Comparison of ENCODE assay signal across 22 cellular contexts in genomic region chr16:47467501-47467900, GRCh38.
"Had no signal": no experiment of that assay in that cellular context is flagged by ENCODE, and none has a peak within 500 bp of the region (broad histone marks: within the 10 kb centered on the region; RNA-seq: fewer than 3 reads in every experiment).

No MANE protein-coding gene starts in this region.

- H3K27ac Mint-ChIP-seq: activated naive CD4-positive, alpha-beta T cell treated with anti-CD3 and anti-CD28 coated beads, Interleukin-2, amount 50 U/mL, for 72 hours; activated T-helper 1 cell treated with anti-CD3 and anti-CD28 coated beads, Interleukin-12 subunit alpha, Interleukin-12 subunit beta, Interleukin-2, Interleukin-4 antibody, amounts not matched to agents 30 ng/mL and 10 ng/mL and 1 ng/mL, durations not matched to agents 14 hours and 24 hours and 36 hours had no signal

- H3K9me3 Mint-ChIP-seq: activated naive CD4-positive, alpha-beta T cell treated with anti-CD3 and anti-CD28 coated beads, Interleukin-2, amount 50 U/mL, for 72 hours; activated T-helper 1 cell treated with anti-CD3 and anti-CD28 coated beads, Interleukin-12 subunit alpha, Interleukin-12 subunit beta, Interleukin-2, Interleukin-4 antibody, amounts not matched to agents 30 ng/mL and 10 ng/mL and 1 ng/mL, durations not matched to agents 14 hours and 24 hours and 36 hours; dendritic cell treated with granulocyte-macrophage colony-stimulating factor and Interleukin-4, amounts not matched to agents 40 ng/mL and 50 ng/mL, for 4 days had no signal

- ATAC-seq: activated naive CD4-positive, alpha-beta T cell treated with anti-CD3 and anti-CD28 coated beads, Interleukin-2, amount 50 U/mL, for 72 hours; left colon; lower lobe of right lung; stimulated activated naive CD8-positive, alpha-beta T cell treated with anti-CD3 and anti-CD28 coated beads, Interleukin-15, Interleukin-2, amounts not matched to agents 100 U/mL and 50 U/mL, for 24 hours had no signal

- H3K4me3 Mint-ChIP-seq: activated T-helper 1 cell treated with anti-CD3 and anti-CD28 coated beads, Interleukin-12 subunit alpha, Interleukin-12 subunit beta, Interleukin-2, Interleukin-4 antibody, amounts not matched to agents 30 ng/mL and 10 ng/mL and 1 ng/mL, durations not matched to agents 14 hours and 24 hours and 36 hours; dendritic cell treated with granulocyte-macrophage colony-stimulating factor and Interleukin-4, amounts not matched to agents 40 ng/mL and 50 ng/mL, for 4 days had no signal

- H3K27me3 Mint-ChIP-seq: dendritic cell treated with granulocyte-macrophage colony-stimulating factor and Interleukin-4, amounts not matched to agents 40 ng/mL and 50 ng/mL, for 4 days had no signal

- H3K4me3 ChIP-seq: adrenal gland, breast epithelium, lower lobe of right lung, tibial nerve, vagina had no signal

- DNase-seq: activated CD4-positive, alpha-beta T cell treated with anti-CD3 and anti-CD28 coated beads for 1 hour; activated CD4-positive, alpha-beta T cell treated with anti-CD3 and anti-CD28 coated beads, Interleukin-2, amount 50 U/mL, for 4 hours; activated gamma-delta T cell treated with Interleukin-2 at 50 U/mL for 16 hours; activated T-cell treated with anti-CD3 and anti-CD28 coated beads for 4 hours; adrenal gland; effector CD8-positive, alpha-beta T cell; islet precursor cell; left colon; lower lobe of right lung; occipital lobe; retina; stimulated activated CD4-positive, alpha-beta T cell treated with anti-CD3 and anti-CD28 coated beads, Interleukin-1b, Interleukin-23, amount 100 ng/mL, for 48 hours; stimulated activated CD8-positive, alpha-beta memory T cell treated with anti-CD3 and anti-CD28 coated beads, Interleukin-4, amount 100 ng/mL, for 48 hours; stimulated activated naive CD8-positive, alpha-beta T cell treated with anti-CD3 and anti-CD28 coated beads, Interleukin-15, Interleukin-2, amounts not matched to agents 100 U/mL and 50 U/mL, for 24 hours; substantia nigra; T1000 had no signal
